In the genomic region with DNA sequence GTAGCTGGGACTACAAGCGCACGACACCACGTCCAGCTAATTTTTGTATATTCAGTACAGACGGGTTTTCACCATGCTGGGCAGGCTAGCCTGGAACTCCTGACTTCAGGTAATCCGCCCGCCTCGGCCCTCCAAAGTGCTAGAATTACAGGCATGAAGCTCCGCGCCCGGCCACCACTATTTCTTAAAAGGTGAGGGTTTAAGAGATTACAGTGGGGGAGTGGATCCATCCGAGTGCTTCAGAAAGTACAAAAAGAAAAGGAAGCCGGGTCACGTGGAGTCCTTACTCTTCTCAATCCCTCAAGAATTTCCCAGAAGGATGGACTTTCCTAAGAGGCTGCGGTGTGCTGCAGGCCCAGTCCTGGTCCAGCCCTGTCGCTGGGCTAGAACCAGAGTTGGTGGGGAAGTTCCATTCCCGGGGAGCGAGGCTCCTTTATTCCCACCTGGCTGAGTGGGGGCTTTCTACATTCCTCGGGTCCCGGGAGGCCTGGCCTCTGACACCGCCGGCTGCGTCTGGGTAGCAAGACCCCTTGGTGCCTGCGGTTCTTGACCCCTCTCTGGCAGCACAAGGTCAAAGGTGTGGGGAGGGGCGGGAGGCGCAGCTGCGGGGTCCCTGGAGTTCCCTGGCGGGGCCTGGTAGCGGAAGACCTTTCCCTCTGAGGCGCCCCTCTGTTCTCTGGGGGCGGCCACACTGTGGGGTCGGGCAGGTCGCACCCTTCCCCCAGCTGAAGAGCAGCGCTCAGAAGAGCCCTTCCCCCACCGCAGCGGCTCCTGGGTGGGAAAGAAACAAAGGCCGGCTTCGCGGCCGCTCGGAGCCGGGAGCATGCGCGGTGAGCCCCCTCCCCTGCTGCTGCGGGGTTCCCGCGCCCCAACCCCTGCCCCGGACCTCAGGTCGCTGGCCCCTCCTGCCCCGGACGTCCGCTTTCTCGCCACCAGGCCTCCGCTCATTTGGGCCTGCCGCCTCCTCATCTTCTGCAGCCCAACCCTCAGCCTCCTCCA, we compare ENCODE assay signal across 1 cellular context.
TF ChIP-seq lines count a peak whose summit lies in the region.

No MANE protein-coding gene starts in this region.

TF ChIP-seq in K562, 482 proteins besides CTCF, POLR2A, EP300 and RAD21 (continued from another document):
- TF ChIP-seq, protein P1, sequence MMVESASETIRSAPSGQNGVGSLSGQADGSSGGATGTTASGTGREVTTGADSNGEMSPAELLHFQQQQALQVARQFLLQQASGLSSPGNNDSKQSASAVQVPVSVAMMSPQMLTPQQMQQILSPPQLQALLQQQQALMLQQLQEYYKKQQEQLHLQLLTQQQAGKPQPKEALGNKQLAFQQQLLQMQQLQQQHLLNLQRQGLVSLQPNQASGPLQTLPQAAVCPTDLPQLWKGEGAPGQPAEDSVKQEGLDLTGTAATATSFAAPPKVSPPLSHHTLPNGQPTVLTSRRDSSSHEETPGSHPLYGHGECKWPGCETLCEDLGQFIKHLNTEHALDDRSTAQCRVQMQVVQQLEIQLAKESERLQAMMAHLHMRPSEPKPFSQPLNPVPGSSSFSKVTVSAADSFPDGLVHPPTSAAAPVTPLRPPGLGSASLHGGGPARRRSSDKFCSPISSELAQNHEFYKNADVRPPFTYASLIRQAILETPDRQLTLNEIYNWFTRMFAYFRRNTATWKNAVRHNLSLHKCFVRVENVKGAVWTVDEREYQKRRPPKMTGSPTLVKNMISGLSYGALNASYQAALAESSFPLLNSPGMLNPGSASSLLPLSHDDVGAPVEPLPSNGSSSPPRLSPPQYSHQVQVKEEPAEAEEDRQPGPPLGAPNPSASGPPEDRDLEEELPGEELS (CRISPR knock-in tag; IDR thresholded peaks at IDR 0.05; ENCODE audit: borderline replicate concordance) = no peak
